9 cellular contexts compared by ENCODE assay signal in the genomic region with DNA sequence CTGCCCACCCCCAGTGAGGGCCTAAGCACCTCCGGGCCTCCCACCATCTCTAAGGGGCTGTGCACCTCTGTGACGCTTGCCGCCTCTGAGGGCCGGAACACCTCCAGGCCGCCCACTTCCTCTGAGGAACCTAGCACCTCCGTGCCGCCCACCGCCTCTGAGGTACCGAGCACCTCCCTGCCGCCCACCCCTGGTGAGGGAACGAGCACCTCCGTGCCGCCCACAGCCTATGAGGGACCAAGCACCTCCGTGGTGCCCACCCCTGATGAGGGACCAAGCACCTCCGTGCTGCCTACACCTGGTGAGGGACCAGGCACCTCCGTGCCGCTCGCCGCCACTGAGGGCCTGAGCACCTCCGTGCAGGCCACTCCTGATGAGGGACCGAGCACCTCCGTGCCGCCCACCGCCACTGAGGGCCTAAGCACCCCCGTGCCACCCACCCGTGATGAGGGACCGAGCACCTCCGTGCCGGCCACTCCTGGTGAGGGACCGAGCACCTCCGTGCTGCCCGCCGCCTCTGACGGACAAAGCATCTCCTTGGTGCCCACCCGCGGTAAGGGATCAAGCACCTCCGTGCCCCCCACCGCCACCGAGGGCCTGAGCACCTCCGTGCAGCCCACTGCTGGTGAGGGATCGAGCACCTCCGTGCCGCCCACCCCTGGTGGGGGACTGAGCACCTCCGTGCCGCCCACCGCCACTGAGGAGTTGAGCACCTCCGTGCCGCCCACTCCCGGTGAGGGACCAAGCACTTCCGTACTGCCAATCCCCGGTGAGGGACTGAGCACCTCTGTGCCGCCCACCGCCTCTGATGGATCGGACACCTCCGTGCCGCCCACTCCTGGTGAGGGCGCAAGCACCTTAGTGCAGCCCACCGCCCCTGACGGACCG. TPM values are rescaled to one million over a fixed set of nuclear protein-coding genes. Genes with fewer than 3 reads are reported as not detected.
DNase-seq lines count a peak whose midpoint lies in the region; ATAC-seq and TF ChIP-seq lines count a peak whose summit lies in the region.
"Had no signal": no experiment of that assay in that cellular context is flagged by ENCODE, and none has a peak within 500 bp of the region (broad histone marks: within the 10 kb centered on the region; RNA-seq: fewer than 3 reads in every experiment).

No MANE protein-coding gene starts in this region.

- no peaks in the 10 kb centered on the region for H4K20me1 ChIP-seq in MM.1S (ENCODE audit: insufficient read depth, low read length)

- ATAC-seq in CD4-positive, CD25-positive, alpha-beta regulatory T cell (ENCODE audit: low read depth in 2 of 2) = peak; percentile 72 to 77
- ATAC-seq in GM21717 (IDR thresholded peaks at IDR 0.05; ENCODE audit: unreplicated experiment) (peak; percentile 39), left ventricle myocardium superior (peak; percentile 56), gastrocnemius medialis (no peak)

- no peak for TF ChIP-seq POLR2A in gastrocnemius medialis (IDR thresholded peaks at IDR 0.05)

- intact Hi-C loops in activated naive CD4-positive, alpha-beta T cell treated with anti-CD3 and anti-CD28 coated beads for 36 hours (cut with micrococcal nuclease) = loop anchor here (5.0 to 10.0 kb wide), 3 partner anchors 256 to 1469 kb away; a partner anchor contains a TSS
- intact Hi-C loops in left ventricle myocardium superior (cut with micrococcal nuclease) = no loop called here
- intact Hi-C loops in gastrocnemius medialis (cut with DNase I; ENCODE audit: low total_unique reads) = no loop called here

- peak overlapping the region; percentile 66 for H3K27ac ChIP-seq in CD4-positive, CD25-positive, alpha-beta regulatory T cell (ENCODE audit: insufficient read depth, low read length, poor library complexity, severe bottlenecking)
- no peak overlapping the region; the same call in 1 of the 2 replicates for H3K27ac ChIP-seq in MM.1S (ENCODE audit: low read length)
- peak overlapping the region in 1 of 4 donors; percentile 57 for H3K27ac ChIP-seq in gastrocnemius medialis
- H3K27ac ChIP-seq: HL-60 had no signal

- no peaks in the 10 kb centered on the region for H3K36me3 Mint-ChIP-seq in CD4-positive, CD25-positive, alpha-beta regulatory T cell
- no peaks in the 10 kb centered on the region for H3K36me3 Mint-ChIP-seq in activated naive CD4-positive, alpha-beta T cell treated with anti-CD3 and anti-CD28 coated beads for 36 hours (ENCODE audit: low read depth)

- H3K4me1 Mint-ChIP-seq in CD4-positive, CD25-positive, alpha-beta regulatory T cell = peaks cover 0 to 34% (median 13%) of the 10 kb centered on the region in 4 donors
- H3K4me1 Mint-ChIP-seq in activated naive CD4-positive, alpha-beta T cell treated with anti-CD3 and anti-CD28 coated beads for 36 hours (ENCODE audit: low read depth) = peaks cover 29% of the 10 kb centered on the region

- peak overlapping the region; percentile 74 for H3K4me3 ChIP-seq in CD4-positive, CD25-positive, alpha-beta regulatory T cell (ENCODE audit: low read depth, low read length)
- H3K4me3 ChIP-seq in MM.1S (ENCODE audit: low read length) (peak overlapping the region; percentile 67), gastrocnemius medialis (peak overlapping the region; percentile 53 to 68 (median 62))

- H3K79me2 ChIP-seq in MM.1S (ENCODE audit: low read length) = no peaks in the 10 kb centered on the region

- H3K27me3 Mint-ChIP-seq in CD4-positive, CD25-positive, alpha-beta regulatory T cell = peaks cover 10% of the 10 kb centered on the region
- H3K27me3 Mint-ChIP-seq in activated naive CD4-positive, alpha-beta T cell treated with anti-CD3 and anti-CD28 coated beads for 36 hours (ENCODE audit: low read depth) = no peaks in the 10 kb centered on the region

- CTCF ChIA-PET in activated naive CD4-positive, alpha-beta T cell treated with anti-CD3 and anti-CD28 coated beads for 36 hours (lab: Charles Lee) = interaction anchor here (0.7 kb wide), 1 partner anchor 18 kb away, joined by 3 read pairs; no protein-coding TSS in a partner anchor

- H3K9me2 ChIP-seq in MM.1S (replicated peaks; ENCODE audit: insufficient read depth, low read length) = no peaks in the 10 kb centered on the region

- peak overlapping the region; percentile 74 for H2AFZ ChIP-seq in MM.1S (ENCODE audit: low read length)

- peak overlapping the region; percentile 53; the same call in 1 of the 2 replicates for H3K9ac ChIP-seq in MM.1S (ENCODE audit: low read length)

- no peaks in the 10 kb centered on the region for H3K9me3 ChIP-seq in CD4-positive, CD25-positive, alpha-beta regulatory T cell (ENCODE audit: control insufficient read depth in 2 of 2, low read length in 2 of 2)
- no peaks in the 10 kb centered on the region for H3K9me3 ChIP-seq in MM.1S (replicated peaks; ENCODE audit: insufficient read depth, low read length)
- no peaks in the 10 kb centered on the region for H3K9me3 ChIP-seq in gastrocnemius medialis

- no peaks in the 10 kb centered on the region for H3F3A ChIP-seq in MM.1S (ENCODE audit: insufficient read depth, low read length)

- no peaks in the 10 kb centered on the region for H3K27me3 ChIP-seq in CD4-positive, CD25-positive, alpha-beta regulatory T cell (ENCODE audit: control insufficient read depth, insufficient read depth, low read length)
- H3K27me3 ChIP-seq in MM.1S (replicated peaks; ENCODE audit: insufficient read depth, low read length) (no peaks in the 10 kb centered on the region), gastrocnemius medialis (no peaks in the 10 kb centered on the region)

- peak; percentile 37 to 56 (median 54) for DNase-seq in CD4-positive, CD25-positive, alpha-beta regulatory T cell
- DNase-seq in MM.1S (no peak), left ventricle myocardium superior (peak; percentile 30), gastrocnemius medialis (peak in 1 of 2 donors; percentile 9), CD1c-positive myeloid dendritic cell (ENCODE audit: extremely low spot score) (no peak), HuH-7.5 (ENCODE audit: low spot score) (no peak)
- peak; percentile 42 for DNase-seq in activated naive CD4-positive, alpha-beta T cell treated with anti-CD3 and anti-CD28 coated beads for 36 hours

- peak overlapping the region; percentile 90 to 97 (median 92) for H3K4me3 Mint-ChIP-seq in CD4-positive, CD25-positive, alpha-beta regulatory T cell
- peak overlapping the region; percentile 81 for H3K4me3 Mint-ChIP-seq in activated naive CD4-positive, alpha-beta T cell treated with anti-CD3 and anti-CD28 coated beads for 36 hours

- in situ Hi-C loops in gastrocnemius medialis (cut with MboI; ENCODE audit: low sequenced_read_pairs in 4 of 4) = no loop called here

- TF ChIP-seq CTCF in MM.1S (IDR thresholded peaks at IDR 0.05; ENCODE audit: low read length) (no peak), gastrocnemius medialis (IDR thresholded peaks at IDR 0.05 in 4 of 5, conservative IDR thresholded peaks at IDR 0.05 in 1 of 5) (no peak)

- H3K9me3 Mint-ChIP-seq in CD4-positive, CD25-positive, alpha-beta regulatory T cell = peaks cover 0 to 2% (median 0%) of the 10 kb centered on the region in 7 donors
- no peaks in the 10 kb centered on the region for H3K9me3 Mint-ChIP-seq in activated naive CD4-positive, alpha-beta T cell treated with anti-CD3 and anti-CD28 coated beads for 36 hours

- H3K36me3 ChIP-seq in CD4-positive, CD25-positive, alpha-beta regulatory T cell (ENCODE audit: control insufficient read depth, insufficient read depth, low read length) = no peaks in the 10 kb centered on the region
- H3K36me3 ChIP-seq in MM.1S (replicated peaks; ENCODE audit: insufficient read depth, low read length) (no peaks in the 10 kb centered on the region), gastrocnemius medialis (no peaks in the 10 kb centered on the region)

- peak overlapping the region; percentile 74 for H3K4me2 ChIP-seq in MM.1S (ENCODE audit: low read depth, low read length)

- H3K27ac Mint-ChIP-seq in CD4-positive, CD25-positive, alpha-beta regulatory T cell = peak overlapping the region; percentile 26 to 90 (median 79)
- H3K27ac Mint-ChIP-seq in activated naive CD4-positive, alpha-beta T cell treated with anti-CD3 and anti-CD28 coated beads for 36 hours = peak overlapping the region; percentile 50

- peaks cover 8% of the 10 kb centered on the region for H3K4me1 ChIP-seq in CD4-positive, CD25-positive, alpha-beta regulatory T cell (ENCODE audit: control insufficient read depth, insufficient read depth, low read length, poor library complexity, severe bottlenecking)
- H3K4me1 ChIP-seq in MM.1S (ENCODE audit: low read length) (peaks cover 20% of the 10 kb centered on the region), gastrocnemius medialis (no peaks in the 10 kb centered on the region)

RNA-seq across cellular contexts. Expression of a gene that starts 1.0 kb away (rescaled TPM):
- 5.9 TPM for total RNA-seq in CD4-positive, CD25-positive, alpha-beta regulatory T cell
- 1 to 10 TPM; 1.2 to 3.2 (median 2.1) TPM for polyA plus RNA-seq in CD4-positive, CD25-positive, alpha-beta regulatory T cell
- total RNA-seq in activated naive CD4-positive, alpha-beta T cell treated with anti-CD3 and anti-CD28 coated beads for 36 hours = 1 to 10 TPM; 3.0 to 3.1 TPM
- total RNA-seq in left ventricle myocardium superior = 2.9 TPM
- under 1 TPM; 0.29 to 0.65 (median 0.52) TPM for total RNA-seq in gastrocnemius medialis

Comparison
In these comparisons a context has a peak if more than half of its experiments do, and no peak if none do; other contexts are left out.
1. ATAC-seq: peak in CD4-positive, CD25-positive, alpha-beta regulatory T cell (2 of 2), GM21717 (single experiment) and left ventricle myocardium superior (single experiment); none in gastrocnemius medialis (0 of 2).
2. DNase-seq: peak in CD4-positive, CD25-positive, alpha-beta regulatory T cell (3 of 3), activated naive CD4-positive, alpha-beta T cell treated with anti-CD3 and anti-CD28 coated beads for 36 hours (single experiment) and left ventricle myocardium superior (single experiment); none in MM.1S (single experiment), CD1c-positive myeloid dendritic cell (single experiment) and HuH-7.5 (single experiment).
3. Peak in every context shown above with its lines, with median percentiles within 50 percentile points of each other: H3K4me3 ChIP-seq.